ENCODE assay signal across 22 cellular contexts in the genomic region with DNA sequence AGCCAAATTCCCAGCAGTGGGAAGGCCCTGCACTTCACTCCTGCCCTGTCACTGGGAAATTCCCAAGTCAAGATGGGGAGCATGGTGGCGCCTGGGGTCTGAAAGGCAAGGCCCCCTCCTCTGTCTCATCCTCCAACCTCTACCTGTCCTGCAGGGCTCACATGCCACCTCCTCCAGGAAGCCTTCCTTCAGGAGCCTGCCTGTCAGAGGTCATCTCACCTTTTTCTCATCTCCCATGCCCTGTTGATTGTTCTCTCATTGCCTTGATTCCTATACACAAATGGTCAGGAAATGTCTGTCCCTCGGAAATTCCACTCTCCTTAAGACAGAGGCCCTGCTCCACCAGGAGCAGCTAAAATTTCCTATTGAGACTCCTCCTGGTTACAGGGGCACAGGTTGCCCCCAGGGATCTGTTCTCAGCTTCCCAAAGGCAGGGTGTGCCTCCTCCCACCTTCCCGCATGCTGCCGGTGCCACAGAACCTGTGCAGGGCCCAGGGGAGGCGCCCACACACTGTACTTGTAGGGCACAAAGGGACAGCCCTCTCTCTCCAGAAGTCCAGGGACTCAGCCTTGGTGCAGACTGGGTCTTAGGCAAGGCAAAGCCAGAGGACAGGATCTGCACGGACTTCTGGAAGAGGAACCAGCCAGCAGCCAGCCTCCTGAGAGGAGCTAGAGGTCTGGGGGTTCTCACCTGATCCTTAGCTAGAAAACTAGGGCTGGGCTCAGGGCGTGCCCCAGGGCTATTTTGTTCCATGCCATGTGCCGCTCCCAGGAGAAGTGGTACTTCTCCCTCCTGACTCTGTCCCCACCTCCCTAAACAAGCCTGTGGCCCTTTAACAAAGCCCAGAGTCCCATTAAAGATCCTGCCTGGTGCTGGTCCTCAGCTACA. TPM values are rescaled to one million over a fixed set of nuclear protein-coding genes. Genes with fewer than 3 reads are reported as not detected.
DNase-seq lines count a peak whose midpoint lies in the region; ATAC-seq and TF ChIP-seq lines count a peak whose summit lies in the region.
"Had no signal": no experiment of that assay in that cellular context is flagged by ENCODE, and none has a peak within 500 bp of the region (broad histone marks: within the 10 kb centered on the region; RNA-seq: fewer than 3 reads in every experiment).

No MANE protein-coding gene starts in this region.

- peaks cover 0 to 23% of the 10 kb centered on the region in 2 donors for H3K36me3 ChIP-seq in left lung
- H3K36me3 ChIP-seq in rectal smooth muscle tissue (ENCODE audit: control insufficient read depth, insufficient read depth, low read length) = no peaks in the 10 kb centered on the region

- H3K4me3 ChIP-seq in left lung = no peak overlapping the region
- no peak overlapping the region for H3K4me3 ChIP-seq in rectal smooth muscle tissue (ENCODE audit: low read length)
- H3K4me3 ChIP-seq: PC-9 had no signal

- no TSS peak for BruUV-seq in Calu3 (replicated peaks; lab: Mats Ljungman, UMichigan)

- H3K27me3 ChIP-seq in left lung (no peaks in the 10 kb centered on the region), rectal smooth muscle tissue (ENCODE audit: control insufficient read depth, insufficient read depth, low read length) (no peaks in the 10 kb centered on the region)

- peaks cover 0 to 15% of the 10 kb centered on the region in 2 donors for H3K4me1 ChIP-seq in left lung
- peaks cover 23% of the 10 kb centered on the region for H3K4me1 ChIP-seq in rectal smooth muscle tissue (ENCODE audit: control insufficient read depth, insufficient read depth, low read length)

- no peak for ATAC-seq in T-helper 17 cell
- ATAC-seq in left lung = peak; percentile 68
- no peak for ATAC-seq in HG03175 (IDR thresholded peaks at IDR 0.05; ENCODE audit: unreplicated experiment)

- H3K27me3 Mint-ChIP-seq in T-helper 17 cell (peaks cover 11% of the 10 kb centered on the region), Calu3 (ENCODE audit: unreplicated experiment) (peaks cover 2% of the 10 kb centered on the region)

- in situ Hi-C loops in GM13976 (cut with MboI; ENCODE audit: low sequenced_read_pairs, unreplicated experiment) = no loop called here

- DNase-seq in GM13976 (ENCODE audit: low spot score) (peak; percentile 16), T-helper 17 cell (no peak), left lung (no peak), Calu3 (no peak), NCI-H2029 (lab: John Stamatoyannopoulos, UW) (no peak), anterior cingulate cortex (lab: John Stamatoyannopoulos, UW) (no peak)
- DNase-seq: CD4-positive, CD25-positive, alpha-beta regulatory T cell; DMS 273 treated with DMSO at 0.1 percent for 48 hours; DMS79 treated with DMSO at 0.1 percent for 48 hours; GOT3; KG1; NCI-H1092; NCI-H1436 treated with DMSO at 0.1 percent for 48 hours; NCI-H1930; NCI-H226; NCI-H510A treated with DMSO at 0.1 percent for 48 hours; NCI-H748 treated with DMSO at 0.1 percent for 48 hours; RPMI8226; SHP77 had no signal

- H3K36me3 Mint-ChIP-seq in T-helper 17 cell (ENCODE audit: low read depth) = peaks cover 9% of the 10 kb centered on the region
- peaks cover 15% of the 10 kb centered on the region for H3K36me3 Mint-ChIP-seq in Calu3 (ENCODE audit: insufficient read depth, unreplicated experiment)

- H3K4me1 Mint-ChIP-seq in T-helper 17 cell (peaks cover 22% of the 10 kb centered on the region), Calu3 (ENCODE audit: low read depth, unreplicated experiment) (peaks cover 10% of the 10 kb centered on the region)

- H3K9me3 Mint-ChIP-seq in Calu3 (ENCODE audit: low read depth, unreplicated experiment) = no peaks in the 10 kb centered on the region

- H3K27ac Mint-ChIP-seq in T-helper 17 cell = peak overlapping the region; percentile 37
- no peak overlapping the region for H3K27ac Mint-ChIP-seq in Calu3 (ENCODE audit: unreplicated experiment)
- H3K27ac Mint-ChIP-seq: CD4-positive, CD25-positive, alpha-beta regulatory T cell had no signal

- H3K9ac ChIP-seq in rectal smooth muscle tissue (ENCODE audit: low read length) = no peak overlapping the region

- H3K27ac ChIP-seq in left lung (no peak overlapping the region), rectal smooth muscle tissue (ENCODE audit: low read depth, low read length) (peak overlapping the region; percentile 48)
- H3K27ac ChIP-seq: PC-9 had no signal

- H3K4me3 Mint-ChIP-seq in T-helper 17 cell (no peak overlapping the region), Calu3 (ENCODE audit: low read depth, unreplicated experiment) (no peak overlapping the region)
- H3K4me3 Mint-ChIP-seq: CD4-positive, CD25-positive, alpha-beta regulatory T cell had no signal

- CTCF ChIA-PET in Calu3 (lab: Charles Lee) = no interaction called here

- TF ChIP-seq CTCF in GM13976 (IDR thresholded peaks at IDR 0.05; ENCODE audit: borderline replicate concordance, control extremely low read depth, extremely low read depth, insufficient read depth, missing control alignments) = no peak
- TF ChIP-seq CTCF in left lung (IDR thresholded peaks at IDR 0.05) = no peak
- TF ChIP-seq CTCF in Calu3 (IDR thresholded peaks at IDR 0.05; ENCODE audit: unreplicated experiment) = no peak

- H3K9me3 ChIP-seq in T-helper 17 cell (ENCODE audit: control insufficient read depth, low read length, poor library complexity, severe bottlenecking) (no peaks in the 10 kb centered on the region), left lung (no peaks in the 10 kb centered on the region)

- intact Hi-C loops in left lung (cut with DNase I) = no loop called here
- intact Hi-C loops in Calu3 (cut with micrococcal nuclease; ENCODE audit: unreplicated experiment) = no loop called here

RNA-seq across cellular contexts. Expression of gene HES6, which starts 12.9 kb away (rescaled TPM):
- total RNA-seq in T-helper 17 cell (1 to 10 TPM in 1 of 2 donors, under 1 TPM in 1; 0.47 to 1.3 TPM), left lung (1 to 10 TPM; 7.6 to 8.8 TPM), Calu3 (2022) (5.9 and 8.0 TPM in 2 replicates)

RNA-seq across cellular contexts. Expression of gene ILKAP, which starts 23.4 kb away (rescaled TPM):
- total RNA-seq in T-helper 17 cell (100 to 1,000 TPM; 114 to 123 TPM), left lung (10 to 100 TPM; 30.6 to 40.5 TPM), Calu3 (2022) (51.3 and 55.4 TPM in 2 replicates)
